ENCODE assay signal across 8 cellular contexts in the genomic region with DNA sequence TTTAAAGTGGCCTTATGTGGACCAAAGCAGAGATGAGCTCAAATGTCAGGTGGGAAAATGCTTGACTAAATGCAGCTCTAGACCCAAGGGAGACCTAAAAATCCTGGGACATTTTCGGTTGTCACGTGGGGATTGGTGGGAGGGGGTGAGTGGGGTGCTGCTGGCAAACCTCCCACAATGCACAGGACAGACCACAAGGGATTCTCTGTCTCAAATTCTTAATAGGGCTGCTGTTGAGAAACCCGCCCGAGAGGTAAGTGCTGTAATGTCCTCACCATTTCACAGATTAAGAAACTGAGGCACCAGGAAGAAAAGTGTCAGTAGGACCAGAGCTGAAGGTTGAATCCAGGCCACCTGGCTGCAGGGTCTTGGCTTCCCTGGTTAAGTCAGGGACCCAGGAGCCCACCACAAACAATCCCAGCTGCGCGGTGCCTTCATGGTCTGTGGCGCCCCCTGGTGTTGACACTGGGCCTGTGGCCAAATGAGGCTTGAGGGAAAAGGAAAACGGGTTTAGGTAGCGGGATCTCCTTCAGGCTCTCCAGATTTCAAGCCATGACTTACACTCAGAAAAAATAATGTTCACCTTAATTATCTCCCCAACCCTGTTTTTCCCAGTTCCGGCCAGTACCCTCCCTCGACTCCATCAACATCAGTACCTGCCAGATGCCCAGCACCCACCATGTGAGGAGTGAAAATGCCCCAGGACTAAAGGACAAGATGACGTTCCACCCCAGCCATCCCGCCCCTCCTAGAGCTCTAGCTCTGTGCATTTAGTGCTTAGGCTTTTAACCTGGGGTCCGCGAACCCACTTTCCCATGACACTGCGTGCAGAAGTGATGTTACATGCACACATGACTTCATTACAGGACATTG.
DNase-seq lines count a peak whose midpoint lies in the region; ATAC-seq and TF ChIP-seq lines count a peak whose summit lies in the region.

No MANE protein-coding gene starts in this region.

- intact Hi-C loops in head of caudate nucleus (cut with DNase I), result loop anchor here (5.0 kb wide), 1 partner anchor 127 kb away; no protein-coding TSS in a partner anchor

- peak; percentile 69 for TF ChIP-seq CTCF in GM10266 (IDR thresholded peaks at IDR 0.05; ENCODE audit: control insufficient read depth, insufficient read depth, low read depth, missing control alignments)

- DNase-seq in GM10266 (ENCODE audit: extremely low spot score) (peak; percentile 26), NCI-H748 (lab: John Stamatoyannopoulos, UW; ENCODE audit: unreplicated experiment) (peak; percentile 46), activated T-helper 1 cell treated with Interleukin-2 at 50 U/mL for 16 hours (ENCODE audit: low read depth) (peak; percentile 39), head of caudate nucleus (peak in 33 of 42 donors; percentile 11 to 77 (median 45))
- peak; percentile 54 for DNase-seq in stimulated activated CD4-positive, alpha-beta T cell treated with anti-CD3 and anti-CD28 coated beads, Interleukin-12 subunit alpha, Interleukin-12 subunit beta, amount 100 ng/mL, for 4 hours

- ATAC-seq in HG03175 (IDR thresholded peaks at IDR 0.05; ENCODE audit: unreplicated experiment) (no peak), HG02884 (IDR thresholded peaks at IDR 0.05; ENCODE audit: unreplicated experiment) (no peak), GM21723 (IDR thresholded peaks at IDR 0.05; ENCODE audit: unreplicated experiment) (no peak)
